In genomic region chr12:82910246-82910893, GRCh38 we compare ENCODE assay signal across 24 cellular contexts.
DNase-seq lines count a peak whose midpoint lies in the region; TF ChIP-seq lines count a peak whose summit lies in the region.
"Had no signal": no experiment of that assay in that cellular context is flagged by ENCODE, and none has a peak within 500 bp of the region (broad histone marks: within the 10 kb centered on the region; RNA-seq: fewer than 3 reads in every experiment).

No MANE protein-coding gene starts in this region.

- H3K36me3 Mint-ChIP-seq in activated CD4-positive, alpha-beta memory T cell treated with anti-CD3 and anti-CD28 coated beads, Interleukin-2, amount 10 ng/mL, durations not matched to agents 7 days and 5 days (ENCODE audit: low read depth) = no peaks in the 10 kb centered on the region
- H3K36me3 Mint-ChIP-seq: activated naive CD4-positive, alpha-beta T cell treated with anti-CD3 and anti-CD28 coated beads, Interleukin-2, amount 10 ng/mL, durations not matched to agents 7 days and 5 days; naive thymus-derived CD8-positive, alpha-beta T cell had no signal

- H3K4me3 Mint-ChIP-seq in activated CD4-positive, alpha-beta memory T cell treated with anti-CD3 and anti-CD28 coated beads, Interleukin-2, amount 10 ng/mL, durations not matched to agents 7 days and 5 days = no peak overlapping the region
- H3K4me3 Mint-ChIP-seq: activated CD8-positive, alpha-beta T cell treated with anti-CD3 and anti-CD28 coated beads for 36 hours; activated naive CD4-positive, alpha-beta T cell treated with anti-CD3 and anti-CD28 coated beads, Interleukin-2, amount 10 ng/mL, durations not matched to agents 7 days and 5 days; central memory CD8-positive, alpha-beta T cell; naive thymus-derived CD8-positive, alpha-beta T cell had no signal

- POLR2A ChIA-PET in activated CD4-positive, alpha-beta memory T cell treated with anti-CD3 and anti-CD28 coated beads, Interleukin-2, amount 10 ng/mL, durations not matched to agents 7 days and 5 days (lab: Charles Lee) = no interaction called here

- H3K27ac Mint-ChIP-seq in activated CD4-positive, alpha-beta memory T cell treated with anti-CD3 and anti-CD28 coated beads, Interleukin-2, amount 10 ng/mL, durations not matched to agents 7 days and 5 days = no peak overlapping the region
- H3K27ac Mint-ChIP-seq: activated CD8-positive, alpha-beta T cell treated with anti-CD3 and anti-CD28 coated beads for 36 hours; activated naive CD4-positive, alpha-beta T cell treated with anti-CD3 and anti-CD28 coated beads, Interleukin-2, amount 10 ng/mL, durations not matched to agents 7 days and 5 days; naive thymus-derived CD8-positive, alpha-beta T cell had no signal

- in situ Hi-C loops in G401 (cut with HindIII; ENCODE audit: low sequenced_read_pairs) = no loop called here
- in situ Hi-C loops in GM13976 (cut with MboI; ENCODE audit: low sequenced_read_pairs, unreplicated experiment) = no loop called here

- DNase-seq in G401 (ENCODE audit: low spot score) (peak; percentile 94), NCI-H524 treated with DMSO at 0.1 percent for 48 hours (lab: John Stamatoyannopoulos, UW) (peak; percentile 80), ecto neural progenitor cell (ENCODE audit: low spot score) (peak; percentile 54), retina (peak; percentile 15), UCSD-AML1 (lab: John Stamatoyannopoulos, UW; ENCODE audit: unreplicated experiment) (no peak), GM13976 (ENCODE audit: low spot score) (no peak)
- no peak for DNase-seq in activated CD4-positive, alpha-beta memory T cell treated with anti-CD3 and anti-CD28 coated beads, Interleukin-2, amount 10 ng/mL, durations not matched to agents 7 days and 5 days
- DNase-seq: activated CD8-positive, alpha-beta memory T cell treated with anti-CD3 and anti-CD28 coated beads, Interleukin-2, amount 50 U/mL, for 48 hours; activated CD8-positive, alpha-beta T cell treated with anti-CD3 and anti-CD28 coated beads for 36 hours; activated naive CD4-positive, alpha-beta T cell treated with anti-CD3 and anti-CD28 coated beads, Interleukin-2, amount 10 ng/mL, durations not matched to agents 7 days and 5 days; adrenal gland; DMS79; esophagus squamous epithelium; foreskin melanocyte; GF-D8; GOT3; kidney glomerular epithelial cell; MV-4-11; naive thymus-derived CD8-positive, alpha-beta T cell; NCI-H510A; psoas muscle; stimulated activated CD4-positive, alpha-beta T cell treated with anti-CD3 and anti-CD28 coated beads, Interleukin-4, amount 100 ng/mL, for 1 hour; tibial artery had no signal

- CTCF ChIA-PET in activated CD4-positive, alpha-beta memory T cell treated with anti-CD3 and anti-CD28 coated beads, Interleukin-2, amount 10 ng/mL, durations not matched to agents 7 days and 5 days (lab: Charles Lee) = no interaction called here

- H3K27me3 Mint-ChIP-seq in activated CD4-positive, alpha-beta memory T cell treated with anti-CD3 and anti-CD28 coated beads, Interleukin-2, amount 10 ng/mL, durations not matched to agents 7 days and 5 days = no peaks in the 10 kb centered on the region
- H3K27me3 Mint-ChIP-seq: activated CD8-positive, alpha-beta T cell treated with anti-CD3 and anti-CD28 coated beads for 36 hours; activated naive CD4-positive, alpha-beta T cell treated with anti-CD3 and anti-CD28 coated beads, Interleukin-2, amount 10 ng/mL, durations not matched to agents 7 days and 5 days; central memory CD8-positive, alpha-beta T cell had no signal

- TF ChIP-seq CTCF in GM13976 (IDR thresholded peaks at IDR 0.05; ENCODE audit: borderline replicate concordance, control extremely low read depth, extremely low read depth, insufficient read depth, missing control alignments) = no peak

- no peaks in the 10 kb centered on the region for H3K4me1 Mint-ChIP-seq in activated CD4-positive, alpha-beta memory T cell treated with anti-CD3 and anti-CD28 coated beads, Interleukin-2, amount 10 ng/mL, durations not matched to agents 7 days and 5 days
- H3K4me1 Mint-ChIP-seq: activated naive CD4-positive, alpha-beta T cell treated with anti-CD3 and anti-CD28 coated beads, Interleukin-2, amount 10 ng/mL, durations not matched to agents 7 days and 5 days; central memory CD8-positive, alpha-beta T cell; naive thymus-derived CD8-positive, alpha-beta T cell had no signal

- H3K9me3 Mint-ChIP-seq in activated CD4-positive, alpha-beta memory T cell treated with anti-CD3 and anti-CD28 coated beads, Interleukin-2, amount 10 ng/mL, durations not matched to agents 7 days and 5 days = no peaks in the 10 kb centered on the region
- H3K9me3 Mint-ChIP-seq: activated CD8-positive, alpha-beta T cell treated with anti-CD3 and anti-CD28 coated beads for 36 hours; activated naive CD4-positive, alpha-beta T cell treated with anti-CD3 and anti-CD28 coated beads, Interleukin-2, amount 10 ng/mL, durations not matched to agents 7 days and 5 days; central memory CD8-positive, alpha-beta T cell; naive thymus-derived CD8-positive, alpha-beta T cell had no signal

Comparison
In these comparisons a context has a peak if more than half of its experiments do, and no peak if none do; other contexts are left out.
1. DNase-seq: peak in G401 (single experiment), NCI-H524 treated with DMSO at 0.1 percent for 48 hours (single experiment), ecto neural progenitor cell (single experiment) and retina (single experiment); none in activated CD4-positive, alpha-beta memory T cell treated with anti-CD3 and anti-CD28 coated beads, Interleukin-2, amount 10 ng/mL, durations not matched to agents 7 days and 5 days (single experiment), UCSD-AML1 (single experiment) and GM13976 (single experiment).